ENCODE assay signal across 29 cellular contexts in the genomic region with DNA sequence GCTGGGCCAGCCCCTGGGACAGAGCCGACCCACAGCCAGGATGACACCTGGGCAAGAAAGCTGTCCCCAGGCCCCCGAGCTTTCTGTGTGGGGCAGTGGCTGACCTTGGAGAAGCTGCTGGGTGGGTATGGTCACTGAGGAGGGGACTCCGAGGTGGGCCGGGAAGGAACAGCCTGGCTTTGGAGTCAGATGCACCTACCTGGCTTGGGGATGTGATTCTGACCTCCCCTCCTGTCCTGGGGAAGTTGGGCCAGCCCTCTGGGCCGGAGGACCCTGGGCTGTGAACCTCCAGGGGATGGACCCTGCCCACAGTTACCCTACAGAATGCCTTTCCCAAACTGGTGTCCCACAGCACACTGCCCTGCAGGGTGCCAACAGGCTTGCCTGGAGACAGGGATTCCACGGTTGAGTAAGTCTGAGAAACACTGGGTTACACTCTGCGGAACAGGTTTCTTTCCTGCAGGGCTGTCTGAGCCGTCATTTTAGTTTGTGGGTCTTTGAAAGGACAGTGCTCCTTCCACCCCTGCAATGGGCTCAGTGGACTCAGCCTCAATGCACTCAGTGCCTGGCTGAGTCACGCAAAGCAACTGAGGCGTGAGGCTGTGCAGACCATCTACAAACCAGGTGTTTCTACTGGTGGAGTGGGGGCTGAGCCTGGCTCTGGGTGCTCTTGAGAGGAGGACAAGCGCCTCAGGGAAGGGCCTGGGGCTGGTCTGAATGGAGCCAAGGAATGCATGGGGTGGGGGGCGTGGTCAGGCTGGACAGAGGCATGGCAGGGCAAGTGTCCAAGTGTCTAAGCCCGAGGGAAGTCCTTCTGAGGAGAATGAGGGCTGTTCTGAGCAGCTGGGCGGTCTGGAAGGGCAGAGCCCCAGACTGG. TPM values are rescaled to one million over a fixed set of nuclear protein-coding genes. Genes with fewer than 3 reads are reported as not detected.
DNase-seq lines count a peak whose midpoint lies in the region; ATAC-seq and TF ChIP-seq lines count a peak whose summit lies in the region.
"Had no signal": no experiment of that assay in that cellular context is flagged by ENCODE, and none has a peak within 500 bp of the region (broad histone marks: within the 10 kb centered on the region; RNA-seq: fewer than 3 reads in every experiment).

No MANE protein-coding gene starts in this region.

- peaks cover 0 to 5% of the 10 kb centered on the region in 2 donors for H3K9me3 ChIP-seq in lung (ENCODE audit: control insufficient read depth in 2 of 2, insufficient read depth in 1 of 2, low read length in 1 of 2)
- no peaks in the 10 kb centered on the region for H3K9me3 ChIP-seq in upper lobe of right lung
- H3K9me3 ChIP-seq: pancreas, testis, vagina had no signal

- H3K36me3 ChIP-seq in lung (ENCODE audit: control insufficient read depth in 2 of 2, insufficient read depth in 2 of 2, low read length in 2 of 2): no peaks in the 10 kb centered on the region
- no peaks in the 10 kb centered on the region for H3K36me3 ChIP-seq in upper lobe of right lung
- H3K36me3 ChIP-seq: pancreas, vagina had no signal

- peaks cover under 1% of the 10 kb centered on the region for H3K27me3 Mint-ChIP-seq in stimulated activated naive CD8-positive, alpha-beta T cell treated with anti-CD3 and anti-CD28 coated beads, Interleukin-15, amount 100 ng/mL, for 72 hours

- H3K27me3 ChIP-seq in lung (ENCODE audit: control insufficient read depth, insufficient read depth) (no peaks in the 10 kb centered on the region), upper lobe of right lung (no peaks in the 10 kb centered on the region)
- H3K27me3 ChIP-seq: pancreas, testis, vagina had no signal

- no peak for TF ChIP-seq CTCF in choroid plexus epithelial cell (conservative IDR thresholded peaks at IDR 0.05; ENCODE audit: low read depth, low read length)
- no peak for TF ChIP-seq CTCF in lung (IDR thresholded peaks at IDR 0.05; ENCODE audit: control extremely low read depth, extremely low read depth)
- no peak for TF ChIP-seq CTCF in upper lobe of right lung (IDR thresholded peaks at IDR 0.05)
- TF ChIP-seq CTCF in lower leg skin (IDR thresholded peaks at IDR 0.05): no peak

- H3K4me1 Mint-ChIP-seq in stimulated activated naive CD8-positive, alpha-beta T cell treated with anti-CD3 and anti-CD28 coated beads, Interleukin-15, amount 100 ng/mL, for 72 hours: peaks cover under 1% of the 10 kb centered on the region
- H3K4me1 Mint-ChIP-seq: activated B cell treated with CpG ODN at 0.5 μM for 24 hours; CD8-positive, alpha-beta memory T cell; H9; memory B cell had no signal

- no peak overlapping the region for H3K4me3 Mint-ChIP-seq in stimulated activated naive CD8-positive, alpha-beta T cell treated with anti-CD3 and anti-CD28 coated beads, Interleukin-15, amount 100 ng/mL, for 72 hours
- H3K4me3 Mint-ChIP-seq: activated B cell treated with CpG ODN at 0.5 μM for 24 hours; activated T-cell treated with anti-CD3 and anti-CD28 coated beads, Interleukin-2, amount 50 U/mL, for 24 hours; CD8-positive, alpha-beta memory T cell; H9; memory B cell had no signal

- H3K4me1 ChIP-seq in lung (ENCODE audit: control insufficient read depth in 2 of 2, insufficient read depth in 2 of 2, low read length in 2 of 2): peaks cover 0 to 5% of the 10 kb centered on the region in 2 donors
- no peaks in the 10 kb centered on the region for H3K4me1 ChIP-seq in upper lobe of right lung
- H3K4me1 ChIP-seq: pancreas, testis, vagina had no signal

- no peak overlapping the region for H3K4me3 ChIP-seq in choroid plexus epithelial cell (ENCODE audit: low read depth, low read length)
- no peak overlapping the region for H3K4me3 ChIP-seq in lung
- no peak overlapping the region for H3K4me3 ChIP-seq in upper lobe of right lung
- H3K4me3 ChIP-seq in lower leg skin (ENCODE audit: low read depth, poor library complexity, severe bottlenecking): no peak overlapping the region
- H3K4me3 ChIP-seq: pancreas, SK-N-MC, testis, vagina had no signal

- no peak for DNase-seq in stimulated activated naive CD8-positive, alpha-beta T cell treated with anti-CD3 and anti-CD28 coated beads, Interleukin-15, amount 100 ng/mL, for 72 hours
- DNase-seq in stimulated activated naive CD8-positive, alpha-beta T cell treated with anti-CD3 and anti-CD28 coated beads, Interleukin-15, Interleukin-2, amounts not matched to agents 100 U/mL and 50 U/mL, for 24 hours: no peak
- DNase-seq in choroid plexus epithelial cell (ENCODE audit: low read depth) (peak; percentile 9), lung (ENCODE audit: low spot score) (peak; percentile 73), upper lobe of right lung (peak; percentile 85), lower leg skin (ENCODE audit: low spot score in 2 of 2) (no peak)
- DNase-seq in activated naive CD4-positive, alpha-beta T cell treated with Interleukin-2 at 50 U/mL for 16 hours: no peak
- DNase-seq: activated B cell treated with CpG ODN at 0.5 μM for 24 hours; activated CD4-positive, alpha-beta T cell treated with anti-CD3 and anti-CD28 coated beads, Interleukin-2, amount 50 U/mL, for 1 hour; activated gamma-delta T cell; activated T-cell treated with anti-CD3 and anti-CD28 coated beads, Interleukin-2, amount 50 U/mL, for 24 hours; caudate nucleus; CD8-positive, alpha-beta memory T cell; erythroblast; H9; kidney glomerular epithelial cell; NCI-H1694; NCI-H446 treated with DMSO at 0.1 percent for 48 hours; retina; small intestine; stimulated activated naive CD4-positive, alpha-beta T cell; testis had no signal

- no peak for TF ChIP-seq POLR2A in lower leg skin (IDR thresholded peaks at IDR 0.05)

- 68 to 80% methylated on average over 14 of the region's 14 CpGs for WGBS in lung, 2 donors
- 73 to 88% methylated on average over 12 to 14 of the region's 14 CpGs for WGBS in lower leg skin, 2 donors

- no peak overlapping the region for H3K27ac Mint-ChIP-seq in stimulated activated naive CD8-positive, alpha-beta T cell treated with anti-CD3 and anti-CD28 coated beads, Interleukin-15, amount 100 ng/mL, for 72 hours
- H3K27ac Mint-ChIP-seq: activated B cell treated with CpG ODN at 0.5 μM for 24 hours; activated T-cell treated with anti-CD3 and anti-CD28 coated beads, Interleukin-2, amount 50 U/mL, for 24 hours; memory B cell had no signal

- H3K27ac ChIP-seq in lung (ENCODE audit: low read depth in 1 of 2, low read length in 1 of 2): peak overlapping the region in 1 of 2 donors; percentile 5
- H3K27ac ChIP-seq in upper lobe of right lung: no peak overlapping the region
- H3K27ac ChIP-seq: pancreas, RWPE1, SK-N-MC, testis, vagina had no signal

- intact Hi-C loops in upper lobe of right lung (cut with DNase I) (no loop called here), lower leg skin (cut with DNase I; ENCODE audit: low total_unique reads) (loop anchor here (10.0 kb wide), 1 partner anchor 281 kb away; no protein-coding TSS in a partner anchor)

- ATAC-seq in stimulated activated naive CD8-positive, alpha-beta T cell treated with anti-CD3 and anti-CD28 coated beads, Interleukin-15, amount 100 ng/mL, for 72 hours: peak; percentile 35
- ATAC-seq in stimulated activated naive CD8-positive, alpha-beta T cell treated with anti-CD3 and anti-CD28 coated beads, Interleukin-15, Interleukin-2, amounts not matched to agents 100 U/mL and 50 U/mL, for 24 hours: no peak
- ATAC-seq in lung (ENCODE audit: insufficient read depth, low FRiP score) (peak; percentile 66), upper lobe of right lung (peak; percentile 85), HG03039 (IDR thresholded peaks at IDR 0.05; ENCODE audit: unreplicated experiment) (no peak)
- ATAC-seq: HepG2, pancreas had no signal

- H3K9me3 Mint-ChIP-seq in stimulated activated naive CD8-positive, alpha-beta T cell treated with anti-CD3 and anti-CD28 coated beads, Interleukin-15, amount 100 ng/mL, for 72 hours: no peaks in the 10 kb centered on the region
- H3K9me3 Mint-ChIP-seq: activated T-cell treated with anti-CD3 and anti-CD28 coated beads, Interleukin-2, amount 50 U/mL, for 24 hours had no signal

RNA-seq across cellular contexts. Expression of a gene that starts 41.3 kb away (rescaled TPM):
- 100 to 1,000 TPM in 1 of 2 donors, 10 to 100 TPM in 1; 99.6 to 100 TPM for total RNA-seq in lung
- 10 to 100 TPM; 49.7 to 52.0 TPM for polyA plus RNA-seq in lung
- 96.1 TPM for total RNA-seq in upper lobe of right lung
- total RNA-seq in lower leg skin: 10 to 100 TPM; 29.3 to 45.7 (median 31.8) TPM

Comparison
In these comparisons a context has a peak if more than half of its experiments do, and no peak if none do; other contexts are left out.
1. ATAC-seq: peak in stimulated activated naive CD8-positive, alpha-beta T cell treated with anti-CD3 and anti-CD28 coated beads, Interleukin-15, amount 100 ng/mL, for 72 hours (single experiment), lung (single experiment) and upper lobe of right lung (single experiment); none in stimulated activated naive CD8-positive, alpha-beta T cell treated with anti-CD3 and anti-CD28 coated beads, Interleukin-15, Interleukin-2, amounts not matched to agents 100 U/mL and 50 U/mL, for 24 hours (single experiment) and HG03039 (single experiment).
2. DNase-seq: peak in choroid plexus epithelial cell (single experiment), lung (single experiment) and upper lobe of right lung (single experiment); none in stimulated activated naive CD8-positive, alpha-beta T cell treated with anti-CD3 and anti-CD28 coated beads, Interleukin-15, amount 100 ng/mL, for 72 hours (0 of 2), stimulated activated naive CD8-positive, alpha-beta T cell treated with anti-CD3 and anti-CD28 coated beads, Interleukin-15, Interleukin-2, amounts not matched to agents 100 U/mL and 50 U/mL, for 24 hours (single experiment), activated naive CD4-positive, alpha-beta T cell treated with Interleukin-2 at 50 U/mL for 16 hours (single experiment) and lower leg skin (0 of 2).